In genomic region chr18:24204904-24205303, GRCh38 we compare ENCODE assay signal across 15 cellular contexts.
"Had no signal": no experiment of that assay in that cellular context is flagged by ENCODE, and none has a peak within 500 bp of the region (broad histone marks: within the 10 kb centered on the region; RNA-seq: fewer than 3 reads in every experiment).

No MANE protein-coding gene starts in this region.

- DNase-seq: effector CD4-positive, alpha-beta T cell; endodermal cell; erythroblast; foreskin keratinocyte; hippocampal formation; naive thymus-derived CD4-positive, alpha-beta T cell; ovary; right cardiac atrium; small intestine; stimulated activated CD4-positive, alpha-beta T cell treated with anti-CD3 and anti-CD28 coated beads, Interleukin-12 subunit alpha, Interleukin-12 subunit beta, amount 100 ng/mL, for 4 hours; stimulated activated naive CD4-positive, alpha-beta T cell treated with Interleukin-2 at 50 U/mL for 16 hours; tibial artery; upper lobe of right lung had no signal

- ATAC-seq: foreskin keratinocyte; naive thymus-derived CD4-positive, alpha-beta T cell; right cardiac atrium; upper lobe of right lung had no signal

- H3K27ac ChIP-seq: foreskin keratinocyte, ovary, suprapubic skin, tibial artery, upper lobe of right lung, vagina had no signal
